8 cellular contexts compared by ENCODE assay signal in the genomic region with DNA sequence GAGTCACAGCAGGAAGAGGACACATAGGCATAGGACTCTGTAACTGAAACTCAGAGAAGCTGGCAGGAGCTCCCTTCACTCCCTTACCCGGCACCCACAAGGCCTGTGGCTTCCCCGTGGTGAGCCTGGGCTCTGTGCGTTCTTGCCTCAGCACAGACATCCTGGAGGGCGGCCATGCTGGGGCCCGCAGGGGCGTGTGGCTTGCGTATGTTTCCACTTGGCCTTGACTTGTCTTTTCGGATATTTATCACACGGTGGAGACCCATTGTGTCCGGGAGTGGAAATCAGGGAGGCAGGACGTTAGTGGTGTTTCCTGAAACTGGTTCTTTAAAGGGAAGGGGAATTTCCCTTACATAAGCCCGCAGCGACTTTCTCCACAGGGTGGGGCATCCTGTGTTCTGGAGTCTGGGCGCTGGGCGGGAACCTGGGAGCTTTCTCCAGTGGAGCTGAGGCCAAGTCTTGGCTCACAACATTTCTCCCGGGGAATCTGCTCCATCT. TPM values are rescaled to one million over a fixed set of nuclear protein-coding genes. Genes with fewer than 3 reads are reported as not detected.
DNase-seq lines count a peak whose midpoint lies in the region; ATAC-seq and TF ChIP-seq lines count a peak whose summit lies in the region.

No MANE protein-coding gene starts in this region.

- no peaks in the 10 kb centered on the region for H3K9me3 Mint-ChIP-seq in activated T-helper 1 cell treated with anti-CD3 and anti-CD28 coated beads, Interleukin-12 subunit alpha, Interleukin-12 subunit beta, Interleukin-2, Interleukin-4 antibody, amounts not matched to agents 30 ng/mL and 10 ng/mL and 1 ng/mL, durations not matched to agents 14 hours and 24 hours and 36 hours

- peaks cover 25% of the 10 kb centered on the region for H3K27me3 Mint-ChIP-seq in activated T-helper 1 cell treated with anti-CD3 and anti-CD28 coated beads, Interleukin-12 subunit alpha, Interleukin-12 subunit beta, Interleukin-2, Interleukin-4 antibody, amounts not matched to agents 30 ng/mL and 10 ng/mL and 1 ng/mL, durations not matched to agents 14 hours and 24 hours and 36 hours (ENCODE audit: insufficient read depth)

- H3K27ac ChIP-seq in spleen: peak overlapping the region; percentile 55 to 88 (median 83)

- H3K27me3 ChIP-seq in spleen (replicated peaks in 1 of 7): no peaks in the 10 kb centered on the region

- peak overlapping the region in 1 of 8 donors; percentile 31 for H3K4me3 ChIP-seq in spleen

- intact Hi-C loops in activated T-helper 1 cell treated with anti-CD3 and anti-CD28 coated beads, Interleukin-12 subunit alpha, Interleukin-12 subunit beta, Interleukin-2, Interleukin-4 antibody, amounts not matched to agents 30 ng/mL and 10 ng/mL and 1 ng/mL, durations not matched to agents 14 hours and 24 hours and 36 hours (cut with micrococcal nuclease): loop anchor here (1.0 to 5.0 kb wide), 3 partner anchors 8 to 66 kb away; partner anchors contain the start of gene EML6
- intact Hi-C loops in left ventricle myocardium superior (cut with micrococcal nuclease): no loop called here
- intact Hi-C loops in spleen (cut with DNase I; ENCODE audit: low total_unique reads): no loop called here

- peak; percentile 32 for DNase-seq in activated T-helper 1 cell treated with anti-CD3 and anti-CD28 coated beads, Interleukin-12 subunit alpha, Interleukin-12 subunit beta, Interleukin-2, Interleukin-4 antibody, amounts not matched to agents 30 ng/mL and 10 ng/mL and 1 ng/mL, durations not matched to agents 14 hours and 24 hours and 36 hours (ENCODE audit: low spot score)
- DNase-seq in left ventricle myocardium superior: peak; percentile 90
- DNase-seq in spleen: peak; percentile 90
- no peak for DNase-seq in HUDEP-2 (lab: John Stamatoyannopoulos, UW; ENCODE audit: unreplicated experiment in 76 of 76)
- no peak for DNase-seq in effector CD4-positive, alpha-beta T cell
- no peak for DNase-seq in GOT3 (lab: John Stamatoyannopoulos, UW)

- peaks cover 48% of the 10 kb centered on the region for H3K4me1 Mint-ChIP-seq in activated T-helper 1 cell treated with anti-CD3 and anti-CD28 coated beads, Interleukin-12 subunit alpha, Interleukin-12 subunit beta, Interleukin-2, Interleukin-4 antibody, amounts not matched to agents 30 ng/mL and 10 ng/mL and 1 ng/mL, durations not matched to agents 14 hours and 24 hours and 36 hours (ENCODE audit: low read depth)

- no peak for TF ChIP-seq CTCF in spleen (IDR thresholded peaks at IDR 0.05 in 8 of 11, conservative IDR thresholded peaks at IDR 0.05 in 3 of 11)

- H3K36me3 Mint-ChIP-seq in activated T-helper 1 cell treated with anti-CD3 and anti-CD28 coated beads, Interleukin-12 subunit alpha, Interleukin-12 subunit beta, Interleukin-2, Interleukin-4 antibody, amounts not matched to agents 30 ng/mL and 10 ng/mL and 1 ng/mL, durations not matched to agents 14 hours and 24 hours and 36 hours (ENCODE audit: low read depth): peaks cover 22% of the 10 kb centered on the region

- H3K4me1 ChIP-seq in spleen: peaks cover 6 to 69% (median 34%) of the 10 kb centered on the region in 6 donors

- no peaks in the 10 kb centered on the region for H3K9me3 ChIP-seq in spleen

- peaks cover 0 to 29% (median 18%) of the 10 kb centered on the region in 6 donors for H3K36me3 ChIP-seq in spleen

- WGBS in spleen, 5 donors: 10 to 23% (median 13%) methylated on average over 16 of the region's 16 CpGs

- ATAC-seq in GM19043 (IDR thresholded peaks at IDR 0.05; ENCODE audit: low read depth, unreplicated experiment) (peak; percentile 52), HG03280 (IDR thresholded peaks at IDR 0.05; ENCODE audit: unreplicated experiment) (peak; percentile 29), left ventricle myocardium superior (peak; percentile 85)

- H3K27ac Mint-ChIP-seq in activated T-helper 1 cell treated with anti-CD3 and anti-CD28 coated beads, Interleukin-12 subunit alpha, Interleukin-12 subunit beta, Interleukin-2, Interleukin-4 antibody, amounts not matched to agents 30 ng/mL and 10 ng/mL and 1 ng/mL, durations not matched to agents 14 hours and 24 hours and 36 hours: peak overlapping the region; percentile 73

- TF ChIP-seq POLR2A in spleen (IDR thresholded peaks at IDR 0.05): no peak

- H3K4me3 Mint-ChIP-seq in activated T-helper 1 cell treated with anti-CD3 and anti-CD28 coated beads, Interleukin-12 subunit alpha, Interleukin-12 subunit beta, Interleukin-2, Interleukin-4 antibody, amounts not matched to agents 30 ng/mL and 10 ng/mL and 1 ng/mL, durations not matched to agents 14 hours and 24 hours and 36 hours: peak overlapping the region; percentile 43

RNA-seq across cellular contexts. Expression of gene EML6, which starts 49.9 kb away (rescaled TPM):
- total RNA-seq in activated T-helper 1 cell treated with anti-CD3 and anti-CD28 coated beads, Interleukin-12 subunit alpha, Interleukin-12 subunit beta, Interleukin-2, Interleukin-4 antibody, amounts not matched to agents 30 ng/mL and 10 ng/mL and 1 ng/mL, durations not matched to agents 14 hours and 24 hours and 36 hours: 0.37 and 0.44 TPM in 2 replicates
- total RNA-seq in left ventricle myocardium superior (0.59 TPM), spleen (10 to 100 TPM in 1 of 7 donors, 1 to 10 TPM in 6; 4.9 to 18.2 (median 8.5) TPM)
- polyA plus RNA-seq in spleen: 1 to 10 TPM; 4.7 to 5.9 (median 5.5) TPM

Comparison
In these comparisons a context has a peak if more than half of its experiments do, and no peak if none do; other contexts are left out.
1. ATAC-seq: peak in every context shown above with its lines; median percentile 85 in left ventricle myocardium superior; 52 in GM19043; 29 in HG03280.
2. DNase-seq: peak in activated T-helper 1 cell treated with anti-CD3 and anti-CD28 coated beads, Interleukin-12 subunit alpha, Interleukin-12 subunit beta, Interleukin-2, Interleukin-4 antibody, amounts not matched to agents 30 ng/mL and 10 ng/mL and 1 ng/mL, durations not matched to agents 14 hours and 24 hours and 36 hours (single experiment), left ventricle myocardium superior (single experiment) and spleen (single experiment); none in HUDEP-2 (0 of 76), effector CD4-positive, alpha-beta T cell (single experiment) and GOT3 (single experiment).